Comparison of ENCODE assay signal across 7 cellular contexts in genomic region chr16:67935402-67936123, GRCh38. TPM values are rescaled to one million over a fixed set of nuclear protein-coding genes. Genes with fewer than 3 reads are reported as not detected.
DNase-seq lines count a peak whose midpoint lies in the region; ATAC-seq lines count a peak whose summit lies in the region.

No MANE protein-coding gene starts in this region.

- ATAC-seq in GM18511 (IDR thresholded peaks at IDR 0.05; ENCODE audit: unreplicated experiment) (peak; percentile 91), HG03025 (IDR thresholded peaks at IDR 0.05; ENCODE audit: low FRiP score, unreplicated experiment) (peak; percentile 68)

- DNase-seq in NCI-H2029 treated with DMSO at 0.1 percent for 48 hours (lab: John Stamatoyannopoulos, UW) (peak; percentile 73), T1000 (lab: John Stamatoyannopoulos, UW) (peak; percentile 71), astrocyte of the hippocampus (ENCODE audit: low read depth, low spot score) (peak; percentile 98), hippocampal formation (lab: John Stamatoyannopoulos, UW) (peak; percentile 90 to 96), renal cortical epithelial cell (ENCODE audit: low read depth) (peak; percentile 92)

RNA-seq across cellular contexts. Expression of gene PSMB10, which starts 1.1 kb away (rescaled TPM):
- 26.4 and 143 TPM in 2 replicates for total RNA-seq in renal cortical epithelial cell

RNA-seq across cellular contexts. Expression of gene CTRL, which starts 3.9 kb away (rescaled TPM):
- total RNA-seq in renal cortical epithelial cell, result 0.15 and 0.69 TPM in 2 replicates

RNA-seq across cellular contexts. Expression of gene LCAT, which starts 8.4 kb away (rescaled TPM):
- total RNA-seq in renal cortical epithelial cell, result 2.1 and 5.8 TPM in 2 replicates

RNA-seq across cellular contexts. Expression of gene SLC12A4, which starts 32.9 kb away (rescaled TPM):
- 42.0 and 104 TPM in 2 replicates for total RNA-seq in renal cortical epithelial cell

RNA-seq across cellular contexts. Expression of gene PSKH1, which starts 42.5 kb away (rescaled TPM):
- total RNA-seq in renal cortical epithelial cell, result 14.8 and 39.7 TPM in 2 replicates

Comparison
In these comparisons a context has a peak if more than half of its experiments do, and no peak if none do; other contexts are left out.
1. Peak in every context shown above with its lines: DNase-seq and ATAC-seq.